ENCODE assay signal across 14 cellular contexts in genomic region chr12:18747960-18748359, GRCh38. TPM values are rescaled to one million over a fixed set of nuclear protein-coding genes. Genes with fewer than 3 reads are reported as not detected.
DNase-seq lines count a peak whose midpoint lies in the region; TF ChIP-seq lines count a peak whose summit lies in the region.
"Had no signal": no experiment of that assay in that cellular context is flagged by ENCODE, and none has a peak within 500 bp of the region (broad histone marks: within the 10 kb centered on the region; RNA-seq: fewer than 3 reads in every experiment).

No MANE protein-coding gene starts in this region.

- H3K23ac ChIP-seq in trophoblast cell (ENCODE audit: low read length), result no peak overlapping the region

- no peak overlapping the region for H3K4me2 ChIP-seq in trophoblast cell (ENCODE audit: low read length)
- no peak overlapping the region for H3K4me2 ChIP-seq in OCI-LY7 (ENCODE audit: low read length)

- no peak overlapping the region for H2BK5ac ChIP-seq in trophoblast cell (ENCODE audit: low read depth, low read length, poor library complexity)

- H4K20me1 ChIP-seq in OCI-LY7 (ENCODE audit: insufficient read depth, low read length), result no peaks in the 10 kb centered on the region

- no peak overlapping the region for H3K27ac Mint-ChIP-seq in activated T-helper 1 cell treated with anti-CD3 and anti-CD28 coated beads, Interleukin-12 subunit alpha, Interleukin-12 subunit beta, Interleukin-2, Interleukin-4 antibody, amounts not matched to agents 30 ng/mL and 10 ng/mL and 1 ng/mL, durations not matched to agents 14 hours and 24 hours and 36 hours

- H3K9me3 ChIP-seq in SJSA1 (replicated peaks) (no peaks in the 10 kb centered on the region), trophoblast cell (ENCODE audit: insufficient read depth, low read depth, low read length) (no peaks in the 10 kb centered on the region), OCI-LY7 (ENCODE audit: low read length) (no peaks in the 10 kb centered on the region)

- H3K9me3 Mint-ChIP-seq in activated T-helper 1 cell treated with anti-CD3 and anti-CD28 coated beads, Interleukin-12 subunit alpha, Interleukin-12 subunit beta, Interleukin-2, Interleukin-4 antibody, amounts not matched to agents 30 ng/mL and 10 ng/mL and 1 ng/mL, durations not matched to agents 14 hours and 24 hours and 36 hours, result no peaks in the 10 kb centered on the region
- H3K9me3 Mint-ChIP-seq: H9, neural crest cell had no signal

- H3K79me1 ChIP-seq in trophoblast cell (ENCODE audit: low read length), result no peaks in the 10 kb centered on the region

- H3K36me3 Mint-ChIP-seq in activated T-helper 1 cell treated with anti-CD3 and anti-CD28 coated beads, Interleukin-12 subunit alpha, Interleukin-12 subunit beta, Interleukin-2, Interleukin-4 antibody, amounts not matched to agents 30 ng/mL and 10 ng/mL and 1 ng/mL, durations not matched to agents 14 hours and 24 hours and 36 hours (ENCODE audit: low read depth), result no peaks in the 10 kb centered on the region

- no peak overlapping the region for H2BK12ac ChIP-seq in trophoblast cell (ENCODE audit: low read length)

- no peak overlapping the region for H2BK120ac ChIP-seq in trophoblast cell (ENCODE audit: insufficient read depth, low read length, poor library complexity)

- H3K4me1 Mint-ChIP-seq in activated T-helper 1 cell treated with anti-CD3 and anti-CD28 coated beads, Interleukin-12 subunit alpha, Interleukin-12 subunit beta, Interleukin-2, Interleukin-4 antibody, amounts not matched to agents 30 ng/mL and 10 ng/mL and 1 ng/mL, durations not matched to agents 14 hours and 24 hours and 36 hours (ENCODE audit: low read depth), result no peaks in the 10 kb centered on the region

- no peak overlapping the region for H2AK5ac ChIP-seq in trophoblast cell (ENCODE audit: low read length)

- DNase-seq in GM04503 (ENCODE audit: low read depth) (peak; percentile 97), SJSA1 (ENCODE audit: low read depth in 1 of 2, low spot score in 2 of 2) (peak in 1 of 2 experiments; percentile 47), fibroblast of the conjunctiva (ENCODE audit: low read depth) (peak; percentile 13), trophoblast cell (peak; percentile 32 to 70), NCI-H2196 treated with DMSO at 0.1 percent for 48 hours (lab: John Stamatoyannopoulos, UW; ENCODE audit: unreplicated experiment) (no peak), OCI-LY7 (ENCODE audit: low spot score) (no peak), GM20000 (ENCODE audit: low spot score) (no peak)
- DNase-seq in activated T-helper 1 cell treated with anti-CD3 and anti-CD28 coated beads, Interleukin-12 subunit alpha, Interleukin-12 subunit beta, Interleukin-2, Interleukin-4 antibody, amounts not matched to agents 30 ng/mL and 10 ng/mL and 1 ng/mL, durations not matched to agents 14 hours and 24 hours and 36 hours (ENCODE audit: low spot score), result no peak
- DNase-seq: DMS 273 treated with DMSO at 0.1 percent for 48 hours, H9, hypothalamus, T1000 had no signal

- POLR2A ChIA-PET in OCI-LY7 (lab: Charles Lee), result no interaction called here

- TF ChIP-seq CTCF in OCI-LY7 (conservative IDR thresholded peaks at IDR 0.05; ENCODE audit: low read length), result no peak
- no peak for TF ChIP-seq CTCF in GM20000 (IDR thresholded peaks at IDR 0.05; ENCODE audit: extremely low read depth, missing control alignments)

- BruUV-seq in OCI-LY7 (replicated peaks; lab: Mats Ljungman, UMichigan), result no TSS peak

- H3K36me3 ChIP-seq in SJSA1 (no peaks in the 10 kb centered on the region), trophoblast cell (ENCODE audit: control insufficient read depth in 1 of 2, insufficient read depth in 2 of 2, low read length in 2 of 2) (no peaks in the 10 kb centered on the region), OCI-LY7 (ENCODE audit: insufficient read depth, low read length) (no peaks in the 10 kb centered on the region)

- CTCF ChIA-PET in OCI-LY7 (lab: Charles Lee; ENCODE audit: unreplicated experiment), result no interaction called here

- no peaks in the 10 kb centered on the region for H3K9me2 ChIP-seq in OCI-LY7 (ENCODE audit: insufficient read depth, low read length)

- intact Hi-C loops in OCI-LY7 (cut with micrococcal nuclease; ENCODE audit: unreplicated experiment), result no loop called here
- intact Hi-C loops in activated T-helper 1 cell treated with anti-CD3 and anti-CD28 coated beads, Interleukin-12 subunit alpha, Interleukin-12 subunit beta, Interleukin-2, Interleukin-4 antibody, amounts not matched to agents 30 ng/mL and 10 ng/mL and 1 ng/mL, durations not matched to agents 14 hours and 24 hours and 36 hours (cut with micrococcal nuclease), result no loop called here

- H3K79me2 ChIP-seq in trophoblast cell (ENCODE audit: control insufficient read depth, insufficient read depth, low read length, poor library complexity), result no peaks in the 10 kb centered on the region
- no peaks in the 10 kb centered on the region for H3K79me2 ChIP-seq in OCI-LY7 (ENCODE audit: insufficient read depth, low read depth, low read length)

- H3K4me3 ChIP-seq in SJSA1, result no peak overlapping the region
- H3K4me3 ChIP-seq in trophoblast cell (ENCODE audit: low read depth, low read length), result no peak overlapping the region
- H3K4me3 ChIP-seq in OCI-LY7 (ENCODE audit: low read depth, low read length, poor library complexity, severe bottlenecking), result no peak overlapping the region

- H3K18ac ChIP-seq in trophoblast cell (ENCODE audit: low read length), result no peak overlapping the region

- no peak overlapping the region for H4K91ac ChIP-seq in trophoblast cell (ENCODE audit: low read depth, low read length)

- no peak overlapping the region for H3K4ac ChIP-seq in trophoblast cell (ENCODE audit: low read depth, low read length)

- no peak overlapping the region for H3K4me3 Mint-ChIP-seq in activated T-helper 1 cell treated with anti-CD3 and anti-CD28 coated beads, Interleukin-12 subunit alpha, Interleukin-12 subunit beta, Interleukin-2, Interleukin-4 antibody, amounts not matched to agents 30 ng/mL and 10 ng/mL and 1 ng/mL, durations not matched to agents 14 hours and 24 hours and 36 hours
- H3K4me3 Mint-ChIP-seq: H9, neural crest cell had no signal

- H3K4me1 ChIP-seq in SJSA1 (replicated peaks), result peaks cover 37% of the 10 kb centered on the region
- H3K4me1 ChIP-seq in trophoblast cell (ENCODE audit: control insufficient read depth in 1 of 2, insufficient read depth in 2 of 2, low read length in 2 of 2), result peaks cover 0 to 9% of the 10 kb centered on the region in 2 experiments
- no peaks in the 10 kb centered on the region for H3K4me1 ChIP-seq in OCI-LY7 (ENCODE audit: insufficient read depth, low read length, poor library complexity, severe bottlenecking)

- H3K14ac ChIP-seq in trophoblast cell (ENCODE audit: low read length), result no peak overlapping the region

- H3K27me3 Mint-ChIP-seq in activated T-helper 1 cell treated with anti-CD3 and anti-CD28 coated beads, Interleukin-12 subunit alpha, Interleukin-12 subunit beta, Interleukin-2, Interleukin-4 antibody, amounts not matched to agents 30 ng/mL and 10 ng/mL and 1 ng/mL, durations not matched to agents 14 hours and 24 hours and 36 hours (ENCODE audit: insufficient read depth), result no peaks in the 10 kb centered on the region

- no peak overlapping the region for H4K8ac ChIP-seq in trophoblast cell (ENCODE audit: low read depth, low read length)

- no CpG with 5 or more reads among the region's 1 CpG for WGBS in trophoblast cell (ENCODE audit: extremely low coverage, insufficient coverage, insufficient read length)

- H2AFZ ChIP-seq in trophoblast cell (ENCODE audit: insufficient read depth, low read length, poor library complexity) (no peak overlapping the region), OCI-LY7 (ENCODE audit: low read length) (no peak overlapping the region)

- no peak overlapping the region for H3K9ac ChIP-seq in trophoblast cell (ENCODE audit: low read length)

- H3K27ac ChIP-seq in SJSA1 (peak overlapping the region; percentile 36), trophoblast cell (ENCODE audit: low read depth, low read length) (no peak overlapping the region), OCI-LY7 (ENCODE audit: low read depth, low read length, poor library complexity, severe bottlenecking) (no peak overlapping the region)

- H4K12ac ChIP-seq in trophoblast cell (ENCODE audit: low read depth, low read length), result no peak overlapping the region

- H3K27me3 ChIP-seq in SJSA1 (replicated peaks) (no peaks in the 10 kb centered on the region), trophoblast cell (ENCODE audit: insufficient read depth, low read length) (no peaks in the 10 kb centered on the region)

RNA-seq across cellular contexts. Expression of gene CAPZA3, which starts 10.0 kb away (rescaled TPM):
- not detected in 2 replicates for total RNA-seq in SJSA1 (2014; rRNA removed; shearing (Covaris generic))
- not detected in 2 replicates for polyA plus RNA-seq in trophoblast cell (2013)
- total RNA-seq in OCI-LY7 (2014; rRNA removed; shearing (Covaris generic)), result not detected in 2 replicates
- not detected in 2 replicates for total RNA-seq in OCI-LY7 (2022)
- not detected in 2 replicates for total RNA-seq in activated T-helper 1 cell treated with anti-CD3 and anti-CD28 coated beads, Interleukin-12 subunit alpha, Interleukin-12 subunit beta, Interleukin-2, Interleukin-4 antibody, amounts not matched to agents 30 ng/mL and 10 ng/mL and 1 ng/mL, durations not matched to agents 14 hours and 24 hours and 36 hours
- total RNA-seq: H9, neural crest cell had no signal

RNA-seq across cellular contexts. Expression of gene PLCZ1, which starts 10.1 kb away (rescaled TPM):
- not detected in 2 replicates for total RNA-seq in SJSA1 (2014; rRNA removed; shearing (Covaris generic))
- polyA plus RNA-seq in trophoblast cell (2013), result 0.07 TPM in 1 of 2 replicates, not detected in the other
- not detected in 2 replicates for total RNA-seq in OCI-LY7 (2014; rRNA removed; shearing (Covaris generic))
- not detected in 2 replicates for total RNA-seq in OCI-LY7 (2022)
- total RNA-seq in activated T-helper 1 cell treated with anti-CD3 and anti-CD28 coated beads, Interleukin-12 subunit alpha, Interleukin-12 subunit beta, Interleukin-2, Interleukin-4 antibody, amounts not matched to agents 30 ng/mL and 10 ng/mL and 1 ng/mL, durations not matched to agents 14 hours and 24 hours and 36 hours, result not detected in 2 replicates
- total RNA-seq: H9, neural crest cell had no signal
- polyA plus RNA-seq: thymus had no signal

Comparison
In these comparisons a context has a peak if more than half of its experiments do, and no peak if none do; other contexts are left out.
1. DNase-seq: peak in GM04503 (single experiment), fibroblast of the conjunctiva (single experiment) and trophoblast cell (2 of 2); none in NCI-H2196 treated with DMSO at 0.1 percent for 48 hours (single experiment), OCI-LY7 (single experiment), activated T-helper 1 cell treated with anti-CD3 and anti-CD28 coated beads, Interleukin-12 subunit alpha, Interleukin-12 subunit beta, Interleukin-2, Interleukin-4 antibody, amounts not matched to agents 30 ng/mL and 10 ng/mL and 1 ng/mL, durations not matched to agents 14 hours and 24 hours and 36 hours (single experiment) and GM20000 (single experiment).